Comparison of ENCODE assay signal across 22 cellular contexts in genomic region chr9:14189146-14189545, GRCh38.
"Had no signal": no experiment of that assay in that cellular context is flagged by ENCODE, and none has a peak within 500 bp of the region (broad histone marks: within the 10 kb centered on the region; RNA-seq: fewer than 3 reads in every experiment).

No MANE protein-coding gene starts in this region.

- H2AFZ ChIP-seq: hepatocyte had no signal

- H3K27ac Mint-ChIP-seq: immature natural killer cell; memory B cell; naive thymus-derived CD4-positive, alpha-beta T cell had no signal

- H3K9me3 ChIP-seq: esophagus muscularis mucosa, gastroesophageal sphincter, heart left ventricle, left lung, lower lobe of right lung had no signal

- DNase-seq: dermis blood vessel endothelial cell; dorsolateral prefrontal cortex; effector CD4-positive, alpha-beta T cell; effector memory CD4-positive, alpha-beta T cell; foreskin keratinocyte; heart left ventricle; hypothalamus; immature natural killer cell; islet precursor cell; kidney; kidney glomerular epithelial cell; left colon; left lung; left ventricle myocardium superior; lower lobe of right lung; mesendoderm; naive thymus-derived CD4-positive, alpha-beta T cell had no signal

- H3K36me3 Mint-ChIP-seq: immature natural killer cell; memory B cell; naive thymus-derived CD4-positive, alpha-beta T cell had no signal

- H3K36me3 ChIP-seq: esophagus muscularis mucosa, gastroesophageal sphincter, heart left ventricle, left lung, lower lobe of right lung had no signal

- H3K4me3 ChIP-seq: coronary artery, dorsolateral prefrontal cortex, esophagus muscularis mucosa, gastroesophageal sphincter, heart left ventricle, hepatocyte, left lung, lower lobe of right lung had no signal

- H3K27me3 ChIP-seq: dorsolateral prefrontal cortex, esophagus muscularis mucosa, foreskin keratinocyte, gastroesophageal sphincter, heart left ventricle, hepatocyte, left lung had no signal

- H3K4me1 ChIP-seq: foreskin keratinocyte, left lung, lower lobe of right lung had no signal

- H3K4me1 Mint-ChIP-seq: immature natural killer cell; memory B cell; naive thymus-derived CD4-positive, alpha-beta T cell had no signal

- H3K27ac ChIP-seq: coronary artery, dorsolateral prefrontal cortex, esophagus muscularis mucosa, foreskin keratinocyte, gastroesophageal sphincter, heart left ventricle, hepatocyte, left lung, lower lobe of right lung had no signal

- H3K4me3 Mint-ChIP-seq: immature natural killer cell; memory B cell; naive thymus-derived CD4-positive, alpha-beta T cell had no signal

- ATAC-seq: gastroesophageal sphincter; left colon; left lung; left ventricle myocardium superior; lower lobe of right lung; naive thymus-derived CD4-positive, alpha-beta T cell had no signal
